Comparison of ENCODE assay signal across 20 cellular contexts in the genomic region with DNA sequence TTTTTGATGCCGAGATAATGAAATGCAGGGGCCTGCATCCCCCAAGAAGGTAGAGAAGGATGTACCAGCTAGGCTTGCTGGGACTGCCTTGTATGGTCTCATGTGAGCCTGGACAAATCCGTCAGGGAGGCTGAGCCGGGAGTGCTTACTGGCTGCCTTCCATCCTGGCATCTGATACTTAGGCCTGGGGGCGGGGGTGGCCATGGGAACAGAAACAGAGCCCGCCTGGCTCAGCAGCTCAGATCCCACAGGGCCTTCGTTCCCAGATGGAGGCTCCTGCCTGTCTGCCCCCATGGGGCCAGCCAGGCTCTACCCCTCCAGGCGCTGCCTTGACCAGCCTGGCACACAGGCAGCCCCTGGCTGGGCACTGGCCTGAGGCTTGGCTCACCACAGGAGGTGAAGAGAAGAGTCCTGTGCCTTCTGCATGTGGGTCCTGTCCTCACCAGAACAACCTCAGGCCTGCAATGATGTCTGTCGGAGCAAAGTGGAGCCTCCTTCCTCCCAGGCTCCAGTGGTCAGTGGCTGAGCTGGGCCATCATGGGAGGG. TPM values are rescaled to one million over a fixed set of nuclear protein-coding genes. Genes with fewer than 3 reads are reported as not detected.
DNase-seq lines count a peak whose midpoint lies in the region; ATAC-seq, FAIRE-seq and TF ChIP-seq lines count a peak whose summit lies in the region.
"Had no signal": no experiment of that assay in that cellular context is flagged by ENCODE, and none has a peak within 500 bp of the region (broad histone marks: within the 10 kb centered on the region; RNA-seq: fewer than 3 reads in every experiment).

No MANE protein-coding gene starts in this region.

- H2BK120ac ChIP-seq in mesendoderm (ENCODE audit: low read depth, low read length) = no peak overlapping the region

- H3K4me2 ChIP-seq in fibroblast of lung (ENCODE audit: extremely low read depth, insufficient read depth, low read length) (no peak overlapping the region), mesendoderm (ENCODE audit: low read length) (no peak overlapping the region)

- no peak overlapping the region for H2BK15ac ChIP-seq in mesendoderm (replicated peaks; ENCODE audit: low read depth)

- no peaks in the 10 kb centered on the region for H3K79me1 ChIP-seq in mesendoderm (ENCODE audit: low read length)

- intact Hi-C loops in pancreas (cut with DNase I) = no loop called here

- TF ChIP-seq CTCF in fibroblast of lung (conservative IDR thresholded peaks at IDR 0.05 in 1 of 2, IDR thresholded peaks at IDR 0.05 in 1 of 2; ENCODE audit: low read depth in 1 of 2, low read length in 2 of 2) (no peak), pancreas (IDR thresholded peaks at IDR 0.05) (no peak), WTC11 (IDR thresholded peaks at IDR 0.05) (no peak)

- H3K9me3 ChIP-seq in fibroblast of lung (ENCODE audit: control insufficient read depth, insufficient read depth, low read depth, low read length) (no peaks in the 10 kb centered on the region), pancreas (no peaks in the 10 kb centered on the region)
- H3K9me3 ChIP-seq: Peyer's patch, psoas muscle had no signal

- no peak overlapping the region for H3K27ac Mint-ChIP-seq in WTC11
- H3K27ac Mint-ChIP-seq in stimulated activated naive B cell treated with anti-CD40 and anti-IgM and Interleukin-4, amounts not matched to agents 10 μg/mL and 1 μg/mL and 100 μg/mL, for 72 hours = no peak overlapping the region
- H3K27ac Mint-ChIP-seq: T-helper 2 cell treated with Interferon-gamma antibody and Interleukin-4, amounts not matched to agents 5 μg/mL and 100 μg/mL, for 36 hours had no signal

- no peaks in the 10 kb centered on the region for H4K20me1 ChIP-seq in fibroblast of lung (ENCODE audit: control insufficient read depth, extremely low read depth, insufficient read depth, low read length)

- H2BK5ac ChIP-seq in mesendoderm (ENCODE audit: low read length) = no peak overlapping the region

- no peak overlapping the region for H2AFZ ChIP-seq in fibroblast of lung (ENCODE audit: low read length)

- FAIRE-seq in pancreas (lab: Jason Lieb, UNC) = no peak

- H3K27me3 ChIP-seq in fibroblast of lung (ENCODE audit: control insufficient read depth, insufficient read depth, low read length) (no peaks in the 10 kb centered on the region), pancreas (no peaks in the 10 kb centered on the region), mesendoderm (ENCODE audit: insufficient read depth, low read length, poor library complexity) (no peaks in the 10 kb centered on the region)
- H3K27me3 ChIP-seq: Peyer's patch had no signal

- peaks cover 28% of the 10 kb centered on the region for H3K4me1 Mint-ChIP-seq in WTC11
- H3K4me1 Mint-ChIP-seq in stimulated activated naive B cell treated with anti-CD40 and anti-IgM and Interleukin-4, amounts not matched to agents 10 μg/mL and 1 μg/mL and 100 μg/mL, for 72 hours = no peaks in the 10 kb centered on the region

- H3K36me3 Mint-ChIP-seq in WTC11 = no peaks in the 10 kb centered on the region; the same call in 1 of the 2 replicates
- no peaks in the 10 kb centered on the region for H3K36me3 Mint-ChIP-seq in stimulated activated naive B cell treated with anti-CD40 and anti-IgM and Interleukin-4, amounts not matched to agents 10 μg/mL and 1 μg/mL and 100 μg/mL, for 72 hours

- ATAC-seq in pancreas (peak; percentile 51 to 77 (median 74)), WTC11 (no peak)
- ATAC-seq in stimulated activated naive B cell treated with anti-CD40 and anti-IgM and Interleukin-4, amounts not matched to agents 10 μg/mL and 1 μg/mL and 100 μg/mL, for 72 hours (replicated peaks) = no peak
- ATAC-seq: psoas muscle had no signal

- WGBS in pancreas, 2 donors = 54 to 55% methylated on average over 8 of the region's 8 CpGs
- no CpG with 5 or more reads among the region's 8 CpGs for WGBS in mesendoderm (ENCODE audit: extremely low coverage, insufficient coverage, low lambda C conversion rate)

- no peak overlapping the region for H3K4ac ChIP-seq in mesendoderm (ENCODE audit: low read depth, low read length)

- H3K18ac ChIP-seq in mesendoderm (ENCODE audit: low read length) = no peak overlapping the region

- H3K9ac ChIP-seq in fibroblast of lung (ENCODE audit: insufficient read depth, low read length) = no peak overlapping the region
- no peak overlapping the region for H3K9ac ChIP-seq in mesendoderm (ENCODE audit: low read length)

- peaks cover 10% of the 10 kb centered on the region for H3K9me3 Mint-ChIP-seq in WTC11
- peaks cover 7 to 8% of the 10 kb centered on the region in 2 donors for H3K9me3 Mint-ChIP-seq in stimulated activated naive B cell treated with anti-CD40 and anti-IgM and Interleukin-4, amounts not matched to agents 10 μg/mL and 1 μg/mL and 100 μg/mL, for 72 hours

- H3K36me3 ChIP-seq in fibroblast of lung (ENCODE audit: control insufficient read depth, insufficient read depth, low read length) (no peaks in the 10 kb centered on the region), pancreas (no peaks in the 10 kb centered on the region), mesendoderm (ENCODE audit: control insufficient read depth, insufficient read depth, low read length) (no peaks in the 10 kb centered on the region)
- H3K36me3 ChIP-seq: Peyer's patch had no signal

- H3K79me2 ChIP-seq in fibroblast of lung (ENCODE audit: control insufficient read depth, insufficient read depth, low read length) (no peaks in the 10 kb centered on the region), mesendoderm (ENCODE audit: control insufficient read depth, insufficient read depth, low read length) (no peaks in the 10 kb centered on the region)

- no peak overlapping the region for H3K56ac ChIP-seq in mesendoderm (ENCODE audit: low read length)

- no peaks in the 10 kb centered on the region; the same call in 1 of the 2 replicates for H3K27me3 Mint-ChIP-seq in WTC11 (ENCODE audit: low read depth)
- peaks cover 18 to 24% of the 10 kb centered on the region in 2 donors for H3K27me3 Mint-ChIP-seq in stimulated activated naive B cell treated with anti-CD40 and anti-IgM and Interleukin-4, amounts not matched to agents 10 μg/mL and 1 μg/mL and 100 μg/mL, for 72 hours

- H3K4me3 ChIP-seq in fibroblast of lung (replicated peaks in 1 of 4; ENCODE audit: control extremely low read depth in 1 of 4, insufficient read depth in 1 of 4, low read depth in 3 of 4, low read length in 4 of 4) (no peak overlapping the region), pancreas (no peak overlapping the region), mesendoderm (ENCODE audit: low read length) (no peak overlapping the region)
- H3K4me3 ChIP-seq: Peyer's patch, psoas muscle had no signal

- H4K5ac ChIP-seq in mesendoderm (ENCODE audit: low read length) = no peak overlapping the region

- no peak overlapping the region for H4K8ac ChIP-seq in mesendoderm (ENCODE audit: low read depth, low read length)

- DNase-seq in DMS 273 treated with DMSO at 0.1 percent for 48 hours (lab: John Stamatoyannopoulos, UW) (peak; percentile 88), NCI-H2171 treated with DMSO at 0.1 percent for 48 hours (lab: John Stamatoyannopoulos, UW) (peak; percentile 95), fibroblast of lung (ENCODE audit: low read depth in 2 of 2) (peak; percentile 38 to 54), pancreas (peak in 3 of 6 donors; percentile 50 to 62 (median 62)), WTC11 (ENCODE audit: low spot score) (no peak), mesendoderm (no peak), RKO (ENCODE audit: low spot score) (no peak)
- no peak for DNase-seq in stimulated activated naive B cell treated with anti-CD40 and anti-IgM and Interleukin-4, amounts not matched to agents 10 μg/mL and 1 μg/mL and 100 μg/mL, for 72 hours
- DNase-seq: activated effector memory CD4-positive, alpha-beta T cell treated with Interleukin-2 at 50 U/mL for 16 hours; caudate nucleus; GOT3; NCI-H2227 treated with DMSO at 0.1 percent for 48 hours; psoas muscle; stimulated activated CD4-positive, alpha-beta T cell treated with anti-CD3 and anti-CD28 coated beads, Interleukin-4, amount 100 ng/mL, for 4 hours; stimulated activated naive CD4-positive, alpha-beta T cell treated with Interleukin-2 at 50 U/mL for 16 hours had no signal

- no peak overlapping the region for H2AK5ac ChIP-seq in mesendoderm (ENCODE audit: low read length)

- H3K4me3 Mint-ChIP-seq in WTC11 = no peak overlapping the region
- no peak overlapping the region for H3K4me3 Mint-ChIP-seq in stimulated activated naive B cell treated with anti-CD40 and anti-IgM and Interleukin-4, amounts not matched to agents 10 μg/mL and 1 μg/mL and 100 μg/mL, for 72 hours
- H3K4me3 Mint-ChIP-seq: T-helper 2 cell treated with Interferon-gamma antibody and Interleukin-4, amounts not matched to agents 5 μg/mL and 100 μg/mL, for 36 hours had no signal

- H3K4me1 ChIP-seq in fibroblast of lung (ENCODE audit: control insufficient read depth, extremely low read depth, insufficient read depth, low read length) (no peaks in the 10 kb centered on the region), pancreas (no peaks in the 10 kb centered on the region), mesendoderm (ENCODE audit: control insufficient read depth, low read depth, low read length) (no peaks in the 10 kb centered on the region)
- H3K4me1 ChIP-seq: Peyer's patch, psoas muscle had no signal

- no peak overlapping the region for H3K27ac ChIP-seq in fibroblast of lung (ENCODE audit: insufficient read depth, low read length)
- H3K27ac ChIP-seq in pancreas = no peak overlapping the region
- H3K27ac ChIP-seq in mesendoderm (ENCODE audit: low read depth, low read length) = no peak overlapping the region
- H3K27ac ChIP-seq: C4-2B, HL-60, psoas muscle had no signal

- CTCF ChIA-PET in WTC11 (lab: Charles Lee) = interaction anchor here (4.2 kb wide), 1 partner anchor 11 kb away, joined by 16 read pairs; a partner anchor contains a TSS

- H3K23ac ChIP-seq in mesendoderm (ENCODE audit: low read length) = no peak overlapping the region

- POLR2A ChIA-PET in WTC11 (lab: Charles Lee) = no interaction called here

TF ChIP-seq in WTC11, 78 proteins besides CTCF, POLR2A, EP300 and RAD21 (continues in another document):
- TF ChIP-seq MXD4 (CRISPR knock-in tag; IDR thresholded peaks at IDR 0.05; ENCODE audit: borderline replicate concordance) = no peak

RNA-seq across cellular contexts. Expression of a gene that starts 10.5 kb away (rescaled TPM):
- total RNA-seq in fibroblast of lung (not detected in 2 replicates), pancreas (not detected), WTC11 (2021) (0.04 to 0.07 TPM (median 0.05 TPM) in 3 replicates)
- polyA plus RNA-seq in fibroblast of lung (0.01 TPM in 1 of 2 replicates, not detected in the other), pancreas (under 1 TPM in 1 of 2 donors, not detected in 1; 0.02 TPM)
- not detected in 2 replicates for polyA plus RNA-seq in fibroblast of lung (2012)
- 0.37 TPM in 1 of 2 replicates, not detected in the other for polyA minus RNA-seq in fibroblast of lung (ENCODE audit: low replicate concordance)
- polyA plus RNA-seq in mesendoderm (2013, experiment 1 of 2) = 0.03 TPM
- polyA plus RNA-seq in mesendoderm (2013, experiment 2 of 2) = 0.01 TPM
- total RNA-seq: lung microvascular endothelial cell, Peyer's patch, psoas muscle had no signal
- polyA plus RNA-seq: psoas muscle had no signal

RNA-seq across cellular contexts. Expression of a gene that starts 45.6 kb away (rescaled TPM):
- total RNA-seq in fibroblast of lung (not detected in 2 replicates), pancreas (not detected), WTC11 (2021) (not detected in 3 replicates)
- polyA plus RNA-seq in fibroblast of lung (not detected in 2 replicates), pancreas (not detected)
- not detected in 2 replicates for polyA plus RNA-seq in fibroblast of lung (2012)
- not detected in 2 replicates for polyA minus RNA-seq in fibroblast of lung (ENCODE audit: low replicate concordance)
- 0.03 TPM for polyA plus RNA-seq in mesendoderm (2013, experiment 1 of 2)
- 0.01 TPM for polyA plus RNA-seq in mesendoderm (2013, experiment 2 of 2)
- total RNA-seq: lung microvascular endothelial cell, Peyer's patch, psoas muscle had no signal
- polyA plus RNA-seq: psoas muscle had no signal

Comparison
In these comparisons a context has a peak if more than half of its experiments do, and no peak if none do; other contexts are left out.
1. DNase-seq: peak in DMS 273 treated with DMSO at 0.1 percent for 48 hours (single experiment), NCI-H2171 treated with DMSO at 0.1 percent for 48 hours (single experiment) and fibroblast of lung (2 of 2); none in WTC11 (single experiment), stimulated activated naive B cell treated with anti-CD40 and anti-IgM and Interleukin-4, amounts not matched to agents 10 μg/mL and 1 μg/mL and 100 μg/mL, for 72 hours (single experiment), mesendoderm (single experiment) and RKO (single experiment).
2. ATAC-seq: peak in pancreas (4 of 4); none in WTC11 (single experiment) and stimulated activated naive B cell treated with anti-CD40 and anti-IgM and Interleukin-4, amounts not matched to agents 10 μg/mL and 1 μg/mL and 100 μg/mL, for 72 hours (0 of 2).